In genomic region chr12:51033048-51033447, GRCh38 we compare ENCODE assay signal across 23 cellular contexts.
"Had no signal": no experiment of that assay in that cellular context is flagged by ENCODE, and none has a peak within 500 bp of the region (broad histone marks: within the 10 kb centered on the region; RNA-seq: fewer than 3 reads in every experiment).

No MANE protein-coding gene starts in this region.

- H3K27me3 ChIP-seq: MG63 had no signal

- H3K4me3 ChIP-seq: MG63 had no signal

- H3K36me3 ChIP-seq: MG63 had no signal

- H3K27ac ChIP-seq: HL-60, RWPE1 had no signal

- ATAC-seq: Panc1, PC-3 had no signal

- H3K9ac ChIP-seq: SK-N-SH had no signal

- DNase-seq: Karpas-422; KG1; MG63; NCI-H1092; NCI-H1105 treated with DMSO at 0.1 percent for 48 hours; NCI-H1417 treated with DMSO at 0.1 percent for 48 hours; NCI-H146; NCI-H1694 treated with DMSO at 0.1 percent for 48 hours; NCI-H1930; NCI-H2081; NCI-H2107; NCI-H2227 treated with DMSO at 0.1 percent for 48 hours; NCI-H524; NCI-H526 treated with DMSO at 0.1 percent for 48 hours; NCI-H748 treated with DMSO at 0.1 percent for 48 hours; NK-92 treated with Interleukin-12 subunit alpha and Interleukin-12 subunit beta, amount 100 ng/mL, for 24 hours; PC-3; SHP77; SK-N-SH; SW 1271 had no signal

- H3K4me2 ChIP-seq: SK-N-SH had no signal

- H3K9me3 ChIP-seq: MG63, SK-N-SH had no signal
